In the genomic region with DNA sequence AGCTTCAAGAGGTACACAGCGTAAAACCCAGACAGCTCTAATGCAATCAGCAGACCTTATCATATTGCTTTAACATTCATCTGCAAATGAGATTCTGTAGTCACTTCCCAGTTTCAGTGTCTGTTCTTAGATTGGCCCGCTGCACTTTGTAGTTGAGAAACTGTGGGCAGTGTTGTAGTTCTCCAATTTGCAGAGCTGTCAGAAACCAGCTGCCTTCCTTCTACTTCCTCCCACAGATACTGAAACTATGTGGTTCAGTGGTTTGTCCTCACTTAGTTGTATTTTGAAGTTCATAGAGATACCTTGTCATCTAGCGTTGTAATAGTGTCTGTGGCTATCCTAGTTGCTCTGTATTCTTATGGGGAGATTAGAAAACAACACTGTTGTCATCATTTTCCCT, we compare ENCODE assay signal across 7 cellular contexts. TPM values are rescaled to one million over a fixed set of nuclear protein-coding genes. Genes with fewer than 3 reads are reported as not detected.
A peak's percentile ranks its signal among the peaks of the same experiment; 100 is the strongest.
DNase-seq lines count a peak whose midpoint lies in the region; ATAC-seq, FAIRE-seq and TF ChIP-seq lines count a peak whose summit lies in the region.

No MANE protein-coding gene starts in this region.

- BruUV-seq in Calu3 (replicated peaks; lab: Mats Ljungman, UMichigan): no TSS peak

- H3K4me1 Mint-ChIP-seq in stimulated activated naive CD8-positive, alpha-beta T cell treated with anti-CD3 and anti-CD28 coated beads, Interleukin-15, Interleukin-2, amounts not matched to agents 100 ng/mL and 50 ng/mL, for 24 hours (ENCODE audit: low read depth): peaks cover 20% of the 10 kb centered on the region
- H3K4me1 Mint-ChIP-seq in Calu3 (ENCODE audit: low read depth, unreplicated experiment): no peaks in the 10 kb centered on the region

- peaks cover 0 to 18% (median 0%) of the 10 kb centered on the region in 12 donors for H3K4me1 ChIP-seq in heart left ventricle

- peak overlapping the region; percentile 54 for H3K27ac Mint-ChIP-seq in stimulated activated naive CD8-positive, alpha-beta T cell treated with anti-CD3 and anti-CD28 coated beads, Interleukin-15, Interleukin-2, amounts not matched to agents 100 ng/mL and 50 ng/mL, for 24 hours
- H3K27ac Mint-ChIP-seq in Calu3 (ENCODE audit: unreplicated experiment): no peak overlapping the region

- H3K36me3 Mint-ChIP-seq in stimulated activated naive CD8-positive, alpha-beta T cell treated with anti-CD3 and anti-CD28 coated beads, Interleukin-15, Interleukin-2, amounts not matched to agents 100 ng/mL and 50 ng/mL, for 24 hours (ENCODE audit: low read depth): peaks cover 46% of the 10 kb centered on the region
- no peaks in the 10 kb centered on the region for H3K36me3 Mint-ChIP-seq in Calu3 (ENCODE audit: insufficient read depth, unreplicated experiment)

- peaks cover 0 to 39% (median 19%) of the 10 kb centered on the region in 9 donors for H3K36me3 ChIP-seq in heart left ventricle

- H3K9me3 ChIP-seq in heart left ventricle: no peaks in the 10 kb centered on the region

- no peak overlapping the region for H3K4me3 ChIP-seq in heart left ventricle

- TF ChIP-seq CTCF in heart left ventricle (IDR thresholded peaks at IDR 0.05): no peak
- no peak for TF ChIP-seq CTCF in Calu3 (IDR thresholded peaks at IDR 0.05; ENCODE audit: unreplicated experiment)

- FAIRE-seq in GM19239 (lab: Jason Lieb, UNC): peak; percentile 98

- WGBS in heart left ventricle, 4 donors: 80 to 88% (median 83%) methylated on average over 3 of the region's 3 CpGs

- peak overlapping the region; percentile 22 for H3K4me3 Mint-ChIP-seq in stimulated activated naive CD8-positive, alpha-beta T cell treated with anti-CD3 and anti-CD28 coated beads, Interleukin-15, Interleukin-2, amounts not matched to agents 100 ng/mL and 50 ng/mL, for 24 hours
- no peak overlapping the region for H3K4me3 Mint-ChIP-seq in Calu3 (ENCODE audit: low read depth, unreplicated experiment)

- H3K27me3 Mint-ChIP-seq in stimulated activated naive CD8-positive, alpha-beta T cell treated with anti-CD3 and anti-CD28 coated beads, Interleukin-15, Interleukin-2, amounts not matched to agents 100 ng/mL and 50 ng/mL, for 24 hours: no peaks in the 10 kb centered on the region
- H3K27me3 Mint-ChIP-seq in Calu3 (ENCODE audit: unreplicated experiment): no peaks in the 10 kb centered on the region

- H3K9me3 Mint-ChIP-seq in stimulated activated naive CD8-positive, alpha-beta T cell treated with anti-CD3 and anti-CD28 coated beads, Interleukin-15, Interleukin-2, amounts not matched to agents 100 ng/mL and 50 ng/mL, for 24 hours: no peaks in the 10 kb centered on the region
- H3K9me3 Mint-ChIP-seq in Calu3 (ENCODE audit: low read depth, unreplicated experiment): no peaks in the 10 kb centered on the region

- no peak for TF ChIP-seq POLR2A in heart left ventricle (IDR thresholded peaks at IDR 0.05)

- H3K27me3 ChIP-seq in heart left ventricle: no peaks in the 10 kb centered on the region

- intact Hi-C loops in heart left ventricle (cut with DNase I) (no loop called here), Calu3 (cut with micrococcal nuclease; ENCODE audit: unreplicated experiment) (no loop called here)

- peak; percentile 46 for DNase-seq in GM19239 (ENCODE audit: insufficient read length, low spot score)
- peak; percentile 96 for DNase-seq in SKM-1 treated with dmso at 0.1 percent for 144 hours (lab: John Stamatoyannopoulos, UW; ENCODE audit: unreplicated experiment)
- DNase-seq in heart left ventricle: peak in 2 of 5 donors; percentile 10 to 19
- no peak for DNase-seq in Calu3
- DNase-seq in NCI-H1417 treated with DMSO at 0.1 percent for 48 hours (lab: John Stamatoyannopoulos, UW): no peak

- CTCF ChIA-PET in Calu3 (lab: Charles Lee): no interaction called here

- no peak overlapping the region for H3K27ac ChIP-seq in heart left ventricle

- ATAC-seq in HG02973 (IDR thresholded peaks at IDR 0.05; ENCODE audit: unreplicated experiment) (peak; percentile 100), heart left ventricle (peak in 3 of 4 donors; percentile 62 to 89 (median 71))

RNA-seq across cellular contexts. Expression of gene TRIM36, which starts 39.6 kb away (rescaled TPM):
- total RNA-seq in heart left ventricle (1 to 10 TPM in 3 of 9 donors, under 1 TPM in 5, not detected in 1; 0.14 to 2.6 (median 0.83) TPM), Calu3 (2022) (4.4 and 5.4 TPM in 2 replicates)
- polyA plus RNA-seq in heart left ventricle: under 1 TPM; 0.08 to 0.25 TPM

RNA-seq across cellular contexts. Expression of gene PGGT1B, which starts 53.4 kb away (rescaled TPM):
- 10 to 100 TPM in 7 of 9 donors, 1 to 10 TPM in 2; 4.2 to 36.8 (median 26.6) TPM for total RNA-seq in heart left ventricle
- 1 to 10 TPM; 2.8 to 5.1 TPM for polyA plus RNA-seq in heart left ventricle
- 46.4 and 54.0 TPM in 2 replicates for total RNA-seq in Calu3 (2022)

Comparison
In these comparisons a context has a peak if more than half of its experiments do, and no peak if none do; other contexts are left out.
1. DNase-seq: peak in GM19239 (single experiment) and SKM-1 treated with dmso at 0.1 percent for 144 hours (single experiment); none in Calu3 (single experiment) and NCI-H1417 treated with DMSO at 0.1 percent for 48 hours (single experiment).